18 cellular contexts compared by ENCODE assay signal in genomic region chr5:16505904-16506303, GRCh38.
"Had no signal": no experiment of that assay in that cellular context is flagged by ENCODE, and none has a peak within 500 bp of the region (broad histone marks: within the 10 kb centered on the region; RNA-seq: fewer than 3 reads in every experiment).

No MANE protein-coding gene starts in this region.

- H3K4me1 ChIP-seq: colonic mucosa, uterus had no signal

- H3K27ac ChIP-seq: colonic mucosa, parathyroid adenoma, uterus, VCaP had no signal

- DNase-seq: activated CD4-positive, alpha-beta T cell treated with anti-CD3 and anti-CD28 coated beads for 4 hours; activated CD4-positive, alpha-beta T cell treated with anti-CD3 and anti-CD28 coated beads, Interleukin-2, amount 50 U/mL, for 4 hours; activated CD8-positive, alpha-beta memory T cell treated with anti-CD3 and anti-CD28 coated beads for 24 hours; activated effector memory CD4-positive, alpha-beta T cell treated with Interleukin-2 at 50 U/mL for 16 hours; activated naive CD4-positive, alpha-beta T cell treated with anti-CD3 and anti-CD28 coated beads, Interleukin-2, amount 50 U/mL, for 16 hours; amniotic stem cell; colonic mucosa; effector memory CD8-positive, alpha-beta T cell; midbrain; naive thymus-derived CD4-positive, alpha-beta T cell; nucleus accumbens; stimulated activated CD4-positive, alpha-beta T cell treated with anti-CD3 and anti-CD28 coated beads, Interleukin-4, amount 100 ng/mL, for 24 hours; substantia nigra; uterus had no signal

- H3K4me3 ChIP-seq: colonic mucosa, uterus had no signal

- H3K9me3 ChIP-seq: colonic mucosa, uterus had no signal

- H3K36me3 ChIP-seq: colonic mucosa, uterus had no signal

- H3K27me3 ChIP-seq: colonic mucosa, uterus had no signal

- ATAC-seq: effector memory CD8-positive, alpha-beta T cell; naive thymus-derived CD4-positive, alpha-beta T cell; sciatic nerve; stimulated activated effector memory CD8-positive, alpha-beta T cell treated with anti-CD3 and anti-CD28 coated beads, Interleukin-12 subunit alpha, Interleukin-12 subunit beta, amount 100 ng/mL, for 72 hours had no signal
